In genomic region chr20:33828912-33829560, GRCh38 we compare ENCODE assay signal across 11 cellular contexts. TPM values are rescaled to one million over a fixed set of nuclear protein-coding genes. Genes with fewer than 3 reads are reported as not detected.
A peak's percentile ranks its signal among the peaks of the same experiment; 100 is the strongest.
DNase-seq lines count a peak whose midpoint lies in the region; ATAC-seq and TF ChIP-seq lines count a peak whose summit lies in the region.
"Had no signal": no experiment of that assay in that cellular context is flagged by ENCODE, and none has a peak within 500 bp of the region (broad histone marks: within the 10 kb centered on the region; RNA-seq: fewer than 3 reads in every experiment).

No MANE protein-coding gene starts in this region.

- H3K27me3 Mint-ChIP-seq in CD4-positive, alpha-beta memory T cell, result no peaks in the 10 kb centered on the region

- POLR2A ChIA-PET in CD4-positive, alpha-beta memory T cell (lab: Charles Lee; ENCODE audit: partially characterized antibody), result no interaction called here

- H3K4me3 ChIP-seq in CD4-positive, alpha-beta memory T cell (ENCODE audit: low read length in 2 of 2), result no peak overlapping the region
- peak overlapping the region; percentile 40 for H3K4me3 ChIP-seq in SK-N-MC
- H3K4me3 ChIP-seq in right cardiac atrium (ENCODE audit: low read length), result no peak overlapping the region
- no peak overlapping the region for H3K4me3 ChIP-seq in skeletal muscle cell (ENCODE audit: low read depth, low read length)
- no peak overlapping the region for H3K4me3 ChIP-seq in adrenal gland
- H3K4me3 ChIP-seq: lung had no signal

- no peaks in the 10 kb centered on the region for H3K9me3 ChIP-seq in CD4-positive, alpha-beta memory T cell (ENCODE audit: control insufficient read depth in 1 of 2, low read length in 2 of 2)
- H3K9me3 ChIP-seq in SK-N-MC (ENCODE audit: low read depth, low read length) (no peaks in the 10 kb centered on the region), right cardiac atrium (ENCODE audit: control insufficient read depth, low read length) (no peaks in the 10 kb centered on the region), adrenal gland (replicated peaks in 1 of 3) (no peaks in the 10 kb centered on the region)

- H3K4me3 Mint-ChIP-seq in CD4-positive, alpha-beta memory T cell, result no peak overlapping the region
- H3K4me3 Mint-ChIP-seq: activated T-cell treated with anti-CD3 and anti-CD28 coated beads, Interleukin-2, amount 50 U/mL, for 72 hours; WTC11 had no signal

- DNase-seq in CD4-positive, alpha-beta memory T cell, result no peak
- DNase-seq in SK-N-MC (ENCODE audit: low read depth, low spot score), result no peak
- no peak for DNase-seq in right cardiac atrium
- DNase-seq in skeletal muscle cell (ENCODE audit: low read depth), result peak; percentile 11
- no peak for DNase-seq in adrenal gland
- no peak for DNase-seq in EL
- no peak for DNase-seq in stimulated activated CD4-positive, alpha-beta T cell treated with anti-CD3 and anti-CD28 coated beads, Interleukin-1b, Interleukin-23, amount 100 ng/mL, for 48 hours
- DNase-seq: activated T-cell treated with anti-CD3 and anti-CD28 coated beads, Interleukin-2, amount 50 U/mL, for 72 hours had no signal

- WGBS in right cardiac atrium, result 53% methylated on average over 3 of the region's 3 CpGs
- WGBS in adrenal gland, 4 donors, result 75 to 97% (median 79%) methylated on average over 3 of the region's 3 CpGs

- H3K9ac ChIP-seq in SK-N-MC (ENCODE audit: insufficient read length), result peak overlapping the region; percentile 51

- H3K36me3 Mint-ChIP-seq in CD4-positive, alpha-beta memory T cell, result peaks cover 22 to 36% of the 10 kb centered on the region in 2 donors
- H3K36me3 Mint-ChIP-seq: WTC11 had no signal

- H3K4me1 ChIP-seq in CD4-positive, alpha-beta memory T cell (ENCODE audit: insufficient read depth, low read length), result peaks cover 58% of the 10 kb centered on the region
- H3K4me1 ChIP-seq in right cardiac atrium (ENCODE audit: control insufficient read depth, insufficient read depth, low read length) (peaks cover 52% of the 10 kb centered on the region), adrenal gland (replicated peaks in 1 of 2) (peaks cover 9 to 86% of the 10 kb centered on the region in 2 donors)

- TF ChIP-seq CTCF in adrenal gland (IDR thresholded peaks at IDR 0.05), result no peak

- no peak for TF ChIP-seq POLR2A in adrenal gland (IDR thresholded peaks at IDR 0.05)

- no peak overlapping the region for H3K27ac ChIP-seq in CD4-positive, alpha-beta memory T cell (ENCODE audit: low read depth, low read length)
- H3K27ac ChIP-seq in SK-N-MC, result peak overlapping the region; percentile 90
- H3K27ac ChIP-seq in right cardiac atrium (ENCODE audit: low read length), result peak overlapping the region; percentile 37
- H3K27ac ChIP-seq in adrenal gland, result peak overlapping the region in 1 of 5 donors; percentile 32

- intact Hi-C loops in CD4-positive, alpha-beta memory T cell (cut with micrococcal nuclease), result no loop called here
- intact Hi-C loops in right cardiac atrium (cut with DNase I), result no loop called here
- intact Hi-C loops in adrenal gland (cut with DNase I), result no loop called here

- CTCF ChIA-PET in CD4-positive, alpha-beta memory T cell (lab: Charles Lee; ENCODE audit: partially characterized antibody), result no interaction called here

- H3K27ac Mint-ChIP-seq in CD4-positive, alpha-beta memory T cell, result peak overlapping the region in 4 of 7 donors; percentile 1 to 89 (median 30)
- H3K27ac Mint-ChIP-seq: activated T-cell treated with anti-CD3 and anti-CD28 coated beads, Interleukin-2, amount 50 U/mL, for 72 hours had no signal

- ATAC-seq in right cardiac atrium, result peak in 1 of 2 donors; percentile 9
- no peak for ATAC-seq in GM19035 (IDR thresholded peaks at IDR 0.05; ENCODE audit: unreplicated experiment)
- ATAC-seq: activated T-cell treated with anti-CD3 and anti-CD28 coated beads, Interleukin-2, amount 50 U/mL, for 72 hours; WTC11 had no signal

- no peaks in the 10 kb centered on the region for H3K27me3 ChIP-seq in CD4-positive, alpha-beta memory T cell (ENCODE audit: insufficient read depth, low read length)
- no peaks in the 10 kb centered on the region for H3K27me3 ChIP-seq in right cardiac atrium (ENCODE audit: control insufficient read depth, insufficient read depth)
- H3K27me3 ChIP-seq in adrenal gland, result no peaks in the 10 kb centered on the region

- H3K4me1 Mint-ChIP-seq in CD4-positive, alpha-beta memory T cell, result peaks cover 52 to 87% (median 72%) of the 10 kb centered on the region in 4 donors

- H3K36me3 ChIP-seq in CD4-positive, alpha-beta memory T cell (ENCODE audit: insufficient read depth, low read length), result no peaks in the 10 kb centered on the region
- H3K36me3 ChIP-seq in SK-N-MC (ENCODE audit: insufficient read depth, low read length) (no peaks in the 10 kb centered on the region), adrenal gland (replicated peaks in 1 of 2) (no peaks in the 10 kb centered on the region)

- H3K9me3 Mint-ChIP-seq in CD4-positive, alpha-beta memory T cell, result no peaks in the 10 kb centered on the region
- H3K9me3 Mint-ChIP-seq: activated T-cell treated with anti-CD3 and anti-CD28 coated beads, Interleukin-2, amount 50 U/mL, for 72 hours; WTC11 had no signal

RNA-seq across cellular contexts. Expression of gene CHMP4B, which starts 17.9 kb away (rescaled TPM):
- 10 to 100 TPM; 53.0 to 54.0 TPM for total RNA-seq in CD4-positive, alpha-beta memory T cell
- 1 to 10 TPM; 1.2 to 5.3 TPM for polyA plus RNA-seq in CD4-positive, alpha-beta memory T cell
- total RNA-seq in right cardiac atrium, result 100 to 1,000 TPM in 1 of 4 donors, 10 to 100 TPM in 3; 88.3 to 117 (median 90.2) TPM
- polyA plus RNA-seq in right cardiac atrium, result 126 TPM
- total RNA-seq in adrenal gland, result 100 to 1,000 TPM in 5 of 8 donors, 10 to 100 TPM in 3; 55.1 to 132 (median 103) TPM
- 100 to 1,000 TPM in 1 of 3 donors, 10 to 100 TPM in 2; 68.5 to 150 (median 86.3) TPM for polyA plus RNA-seq in adrenal gland
